ENCODE assay signal across 2 cellular contexts in genomic region chr15:68776477-68777270, GRCh38.
A peak's percentile ranks its signal among the peaks of the same experiment; 100 is the strongest.
TF ChIP-seq lines count a peak whose summit lies in the region.

No MANE protein-coding gene starts in this region.

TF ChIP-seq in WTC11, 78 proteins besides CTCF, POLR2A, EP300 and RAD21 (continued from another document):
- 0 out of 2 replicates have a peak, but pooled peaks have one; percentile 37 for TF ChIP-seq AR (CRISPR knock-in tag; IDR thresholded peaks at IDR 0.05)
- peak; percentile 24; the same call in 1 of the 2 replicates for TF ChIP-seq NFATC4 (CRISPR knock-in tag; IDR thresholded peaks at IDR 0.05)
- no peak for TF ChIP-seq AFF4 (CRISPR knock-in tag; IDR thresholded peaks at IDR 0.05; ENCODE audit: borderline replicate concordance)
- TF ChIP-seq FOXP1 (CRISPR knock-in tag; IDR thresholded peaks at IDR 0.05; ENCODE audit: borderline replicate concordance) = no peak
- no peak for TF ChIP-seq SOX15 (CRISPR knock-in tag; IDR thresholded peaks at IDR 0.05)
- TF ChIP-seq RELA (CRISPR knock-in tag; IDR thresholded peaks at IDR 0.05; ENCODE audit: borderline replicate concordance) = no peak

TF ChIP-seq in HepG2, 621 proteins besides CTCF, POLR2A, EP300 and RAD21 (continued from another document):
- TF ChIP-seq BCLAF1 (IDR thresholded peaks at IDR 0.05) (no peak), EED (CRISPR knock-in tag; IDR thresholded peaks at IDR 0.05) (no peak), ZNF652 (CRISPR knock-in tag; IDR thresholded peaks at IDR 0.05; ENCODE audit: borderline replicate concordance, low read depth) (no peak), ZFP36 (IDR thresholded peaks at IDR 0.05; ENCODE audit: borderline replicate concordance, low read depth, low read length, partially characterized antibody) (no peak), POLR2AphosphoS5 (IDR thresholded peaks at IDR 0.05; ENCODE audit: low read depth, low read length) (peak; percentile 19; the same call in 1 of the 2 replicates), POLR2G (IDR thresholded peaks at IDR 0.05; ENCODE audit: low read depth, low read length) (peak; percentile 19; the same call in 1 of the 2 replicates), ZNF10 (CRISPR knock-in tag; IDR thresholded peaks at IDR 0.05; ENCODE audit: borderline replicate concordance, low read depth) (no peak), MTERF4 (CRISPR knock-in tag; IDR thresholded peaks at IDR 0.05) (no peak), RFX5 (IDR thresholded peaks at IDR 0.05; ENCODE audit: low read depth, low read length) (no peak), ARID2 (CRISPR knock-in tag; IDR thresholded peaks at IDR 0.05; ENCODE audit: borderline replicate concordance) (no peak), TAF1 (CRISPR knock-in tag; IDR thresholded peaks at IDR 0.05) (no peak), EZH2 (conservative IDR thresholded peaks at IDR 0.05; ENCODE audit: low read depth, low read length) (no peak), AGO2 (optimal IDR thresholded peaks at IDR 0.05; ENCODE audit: low read depth, low read length) (peak; percentile 24), ZNF605 (CRISPR knock-in tag; IDR thresholded peaks at IDR 0.05) (no peak), ZNF274 (CRISPR knock-in tag; IDR thresholded peaks at IDR 0.05) (no peak), WIZ (CRISPR knock-in tag; IDR thresholded peaks at IDR 0.05) (no peak)
